Comparison of ENCODE assay signal across 1 cellular context in the genomic region with DNA sequence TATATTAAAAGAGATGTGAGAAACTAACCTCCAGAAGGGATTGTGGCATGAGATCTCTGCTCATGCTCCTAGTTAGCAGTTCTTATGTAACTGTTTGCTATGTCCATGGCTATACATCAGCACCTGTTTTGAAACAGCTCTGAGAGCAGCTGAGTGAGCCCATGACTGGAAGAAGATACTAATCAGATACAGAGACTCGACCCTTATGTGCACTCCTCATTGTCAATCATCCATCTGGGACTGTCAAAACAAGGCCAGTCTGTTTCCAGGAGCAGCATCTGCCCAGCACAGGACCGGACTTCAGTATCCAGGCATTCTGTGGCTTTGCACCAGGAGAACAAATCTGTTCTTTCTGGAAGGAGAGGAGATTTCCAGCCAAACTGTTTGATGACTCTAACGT.
TF ChIP-seq lines count a peak whose summit lies in the region.

No MANE protein-coding gene starts in this region.

TF ChIP-seq in SK-N-SH treated with all-trans-retinoic acid at 6 μM for 48 hours, 23 proteins besides CTCF, POLR2A, EP300 and RAD21 (continued from another document):
- TF ChIP-seq, protein P1, sequence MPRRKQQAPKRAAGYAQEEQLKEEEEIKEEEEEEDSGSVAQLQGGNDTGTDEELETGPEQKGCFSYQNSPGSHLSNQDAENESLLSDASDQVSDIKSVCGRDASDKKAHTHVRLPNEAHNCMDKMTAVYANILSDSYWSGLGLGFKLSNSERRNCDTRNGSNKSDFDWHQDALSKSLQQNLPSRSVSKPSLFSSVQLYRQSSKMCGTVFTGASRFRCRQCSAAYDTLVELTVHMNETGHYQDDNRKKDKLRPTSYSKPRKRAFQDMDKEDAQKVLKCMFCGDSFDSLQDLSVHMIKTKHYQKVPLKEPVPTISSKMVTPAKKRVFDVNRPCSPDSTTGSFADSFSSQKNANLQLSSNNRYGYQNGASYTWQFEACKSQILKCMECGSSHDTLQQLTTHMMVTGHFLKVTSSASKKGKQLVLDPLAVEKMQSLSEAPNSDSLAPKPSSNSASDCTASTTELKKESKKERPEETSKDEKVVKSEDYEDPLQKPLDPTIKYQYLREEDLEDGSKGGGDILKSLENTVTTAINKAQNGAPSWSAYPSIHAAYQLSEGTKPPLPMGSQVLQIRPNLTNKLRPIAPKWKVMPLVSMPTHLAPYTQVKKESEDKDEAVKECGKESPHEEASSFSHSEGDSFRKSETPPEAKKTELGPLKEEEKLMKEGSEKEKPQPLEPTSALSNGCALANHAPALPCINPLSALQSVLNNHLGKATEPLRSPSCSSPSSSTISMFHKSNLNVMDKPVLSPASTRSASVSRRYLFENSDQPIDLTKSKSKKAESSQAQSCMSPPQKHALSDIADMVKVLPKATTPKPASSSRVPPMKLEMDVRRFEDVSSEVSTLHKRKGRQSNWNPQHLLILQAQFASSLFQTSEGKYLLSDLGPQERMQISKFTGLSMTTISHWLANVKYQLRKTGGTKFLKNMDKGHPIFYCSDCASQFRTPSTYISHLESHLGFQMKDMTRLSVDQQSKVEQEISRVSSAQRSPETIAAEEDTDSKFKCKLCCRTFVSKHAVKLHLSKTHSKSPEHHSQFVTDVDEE (CRISPR knock-in tag; IDR thresholded peaks at IDR 0.05), result no peak
- TF ChIP-seq ARNTL (CRISPR knock-in tag; IDR thresholded peaks at IDR 0.05; ENCODE audit: borderline replicate concordance, low read depth), result no peak
- TF ChIP-seq GLIS3 (CRISPR knock-in tag; IDR thresholded peaks at IDR 0.05), result no peak
- no peak for TF ChIP-seq ZNF8 (CRISPR knock-in tag; IDR thresholded peaks at IDR 0.05)
- no peak for TF ChIP-seq TCF4 (CRISPR knock-in tag; IDR thresholded peaks at IDR 0.05; ENCODE audit: borderline replicate concordance)
- TF ChIP-seq, protein P2, sequence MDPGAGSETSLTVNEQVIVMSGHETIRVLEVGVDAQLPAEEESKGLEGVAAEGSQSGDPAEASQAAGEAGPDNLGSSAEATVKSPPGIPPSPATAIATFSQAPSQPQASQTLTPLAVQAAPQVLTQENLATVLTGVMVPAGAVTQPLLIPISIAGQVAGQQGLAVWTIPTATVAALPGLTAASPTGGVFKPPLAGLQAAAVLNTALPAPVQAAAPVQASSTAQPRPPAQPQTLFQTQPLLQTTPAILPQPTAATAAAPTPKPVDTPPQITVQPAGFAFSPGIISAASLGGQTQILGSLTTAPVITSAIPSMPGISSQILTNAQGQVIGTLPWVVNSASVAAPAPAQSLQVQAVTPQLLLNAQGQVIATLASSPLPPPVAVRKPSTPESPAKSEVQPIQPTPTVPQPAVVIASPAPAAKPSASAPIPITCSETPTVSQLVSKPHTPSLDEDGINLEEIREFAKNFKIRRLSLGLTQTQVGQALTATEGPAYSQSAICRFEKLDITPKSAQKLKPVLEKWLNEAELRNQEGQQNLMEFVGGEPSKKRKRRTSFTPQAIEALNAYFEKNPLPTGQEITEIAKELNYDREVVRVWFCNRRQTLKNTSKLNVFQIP (CRISPR knock-in tag; IDR thresholded peaks at IDR 0.05; ENCODE audit: borderline replicate concordance, low read depth), result no peak
- no peak for TF ChIP-seq ESRRG (CRISPR knock-in tag; IDR thresholded peaks at IDR 0.05)
- TF ChIP-seq RARB (CRISPR knock-in tag; IDR thresholded peaks at IDR 0.05), result no peak
